In the genomic region with DNA sequence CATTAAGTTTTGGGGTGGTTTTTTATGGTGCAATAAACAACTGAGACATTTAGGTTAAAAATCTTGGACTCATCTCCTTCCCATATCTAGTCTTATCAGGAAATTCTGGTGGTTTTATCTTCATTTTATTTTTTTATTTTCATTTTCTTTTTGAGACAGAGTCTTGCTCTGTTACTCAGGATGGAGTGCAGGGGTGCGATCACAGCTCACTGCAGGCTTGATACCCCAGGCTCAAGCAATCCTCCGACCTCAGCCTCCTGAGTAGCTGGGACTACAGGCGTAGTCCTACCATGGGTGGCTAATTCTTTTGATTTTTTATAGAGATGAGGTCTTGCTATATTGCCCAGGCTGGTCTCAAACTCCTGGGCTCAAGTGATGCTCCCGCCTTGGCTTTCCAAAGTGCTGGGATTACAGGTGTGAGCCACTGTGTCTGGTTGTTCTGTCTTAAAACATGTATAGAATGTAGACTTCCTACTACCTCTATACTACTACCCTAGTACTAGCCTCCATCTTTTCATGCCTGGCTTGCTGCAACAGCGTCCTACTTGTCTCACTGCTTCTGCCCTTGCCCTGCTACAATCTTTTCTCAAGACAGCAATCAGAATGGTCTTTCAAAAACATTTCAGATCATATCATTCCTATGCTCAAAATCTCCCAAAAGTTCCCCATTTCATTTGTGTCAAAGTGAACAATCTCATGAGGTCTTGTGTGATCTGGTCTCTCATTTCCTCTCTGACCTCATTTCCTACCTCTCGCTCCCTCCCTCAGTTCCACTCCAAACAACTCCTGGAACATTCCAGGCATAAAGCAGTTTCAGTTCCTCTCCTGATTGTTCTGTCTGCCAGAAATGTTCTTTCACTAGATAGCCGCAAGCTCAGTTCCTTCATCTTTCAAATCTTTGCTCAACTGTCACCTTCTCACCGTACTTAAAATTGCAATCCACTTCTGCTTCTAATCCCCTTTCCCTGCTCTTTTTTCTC, we compare ENCODE assay signal across 1 cellular context.
TF ChIP-seq lines count a peak whose summit lies in the region.

No MANE protein-coding gene starts in this region.

TF ChIP-seq in HepG2, 621 proteins besides CTCF, POLR2A, EP300 and RAD21:
- TF ChIP-seq GATA4 (IDR thresholded peaks at IDR 0.05; ENCODE audit: borderline replicate concordance, low read depth) (no peak), ZHX1 (CRISPR knock-in tag; IDR thresholded peaks at IDR 0.05; ENCODE audit: low read depth) (no peak)
TF ChIP-seq in HepG2: peak in this region for 0.
